ENCODE assay signal across 8 cellular contexts in the genomic region with DNA sequence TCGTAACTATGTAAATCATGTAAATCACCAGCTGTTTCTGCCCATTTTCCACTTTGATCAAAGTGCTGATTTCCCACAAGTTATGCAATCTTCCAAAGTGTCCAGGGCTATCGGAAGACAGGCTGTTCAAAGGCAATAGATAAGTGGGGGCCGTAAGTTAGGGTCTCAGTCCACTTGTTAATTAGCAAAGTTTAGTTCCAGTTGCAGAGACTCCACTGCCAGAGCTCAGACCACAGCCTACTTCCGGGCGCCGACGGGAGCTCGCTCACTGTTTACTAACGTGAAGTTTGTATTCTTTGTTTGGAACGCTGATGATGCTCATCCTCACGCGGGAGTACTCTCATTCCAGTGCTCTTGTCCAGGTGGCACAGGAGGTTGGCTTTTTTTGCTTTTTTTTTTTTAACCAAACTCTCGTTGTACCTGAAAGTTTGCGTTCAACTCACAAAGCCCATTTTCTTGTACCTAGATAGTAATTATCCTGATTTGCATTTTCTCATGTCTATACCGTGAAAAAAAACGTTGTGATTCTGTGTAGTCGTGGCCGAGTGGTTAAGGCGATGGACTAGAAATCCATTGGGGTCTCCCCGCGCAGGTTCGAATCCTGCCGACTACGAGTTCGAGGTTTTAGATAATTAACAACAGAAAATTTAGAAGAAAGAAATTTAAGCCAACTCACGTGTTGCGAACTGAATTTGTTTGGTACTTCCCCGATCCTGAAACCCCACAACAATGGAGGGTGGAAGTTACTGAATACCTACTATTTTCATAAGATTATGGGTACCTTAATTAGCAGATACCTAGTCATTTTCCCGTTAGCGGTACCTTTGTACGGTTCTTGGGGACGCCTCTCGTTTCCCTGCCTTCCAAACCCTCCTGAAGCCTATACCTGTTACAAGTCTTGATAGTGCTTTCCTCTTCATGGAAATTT. TPM values are rescaled to one million over a fixed set of nuclear protein-coding genes. Genes with fewer than 3 reads are reported as not detected.
DNase-seq lines count a peak whose midpoint lies in the region; ATAC-seq and TF ChIP-seq lines count a peak whose summit lies in the region.

No MANE protein-coding gene starts in this region.

- peak overlapping the region; percentile 58 for H3K4me3 ChIP-seq in AG04450 (ENCODE audit: low read depth, low read length)
- H3K4me3 ChIP-seq in OCI-LY1 (ENCODE audit: low read depth, low read length, poor library complexity, severe bottlenecking) = peak overlapping the region; percentile 66

- H3K27ac Mint-ChIP-seq in naive thymus-derived CD8-positive, alpha-beta T cell = peak overlapping the region; percentile 68 to 97 (median 88)

- H3K27ac ChIP-seq in AG04450 (ENCODE audit: low read depth, low read length) (no peak overlapping the region), OCI-LY1 (ENCODE audit: low read depth, low read length, poor library complexity, severe bottlenecking) (no peak overlapping the region)

- H3K27me3 Mint-ChIP-seq in naive thymus-derived CD8-positive, alpha-beta T cell = peaks cover 4 to 22% (median 13%) of the 10 kb centered on the region in 5 donors

- H3K27me3 ChIP-seq in AG04450 (ENCODE audit: control insufficient read depth, insufficient read depth, low read length) (no peaks in the 10 kb centered on the region), OCI-LY1 (ENCODE audit: insufficient read depth, low read length) (no peaks in the 10 kb centered on the region; the same call in 1 of the 2 replicates)

- peak overlapping the region; percentile 86 to 96 (median 92) for H3K4me3 Mint-ChIP-seq in naive thymus-derived CD8-positive, alpha-beta T cell

- POLR2A ChIA-PET in AG04450 (lab: Yijun Ruan, JAX) = no interaction called here
- POLR2A ChIA-PET in naive thymus-derived CD8-positive, alpha-beta T cell (lab: Charles Lee) = interaction anchor here (1.0 to 3.6 kb wide), 3 partner anchors 24 to 29 kb away, joined by 4 to 22 read pairs (median 18); no protein-coding TSS in a partner anchor

- no peaks in the 10 kb centered on the region for H3K36me3 Mint-ChIP-seq in naive thymus-derived CD8-positive, alpha-beta T cell

- no peak overlapping the region for H2AFZ ChIP-seq in OCI-LY1 (ENCODE audit: low read length)

- no peaks in the 10 kb centered on the region for H3F3A ChIP-seq in OCI-LY1 (ENCODE audit: insufficient read depth, low read length)

- peaks cover 28 to 37% (median 29%) of the 10 kb centered on the region in 4 donors for H3K4me1 Mint-ChIP-seq in naive thymus-derived CD8-positive, alpha-beta T cell

- peak overlapping the region; percentile 95 for H3K4me2 ChIP-seq in OCI-LY1 (ENCODE audit: low read length)

- H3K9ac ChIP-seq in OCI-LY1 (ENCODE audit: low read length) = peak overlapping the region; percentile 44

- TF ChIP-seq CTCF in AG04450 (IDR thresholded peaks at IDR 0.05; ENCODE audit: low read depth, low read length) = no peak
- TF ChIP-seq CTCF in OCI-LY1 (IDR thresholded peaks at IDR 0.05; ENCODE audit: low read length) = no peak

- ATAC-seq in GM18868 (IDR thresholded peaks at IDR 0.05; ENCODE audit: unreplicated experiment) = peak; percentile 53
- peak; percentile 44 for ATAC-seq in HG03571 (IDR thresholded peaks at IDR 0.05; ENCODE audit: unreplicated experiment)
- peak; percentile 64 for ATAC-seq in esophagus mucosa
- peak; percentile 47 to 60 for ATAC-seq in naive thymus-derived CD8-positive, alpha-beta T cell

- H3K9me2 ChIP-seq in OCI-LY1 (ENCODE audit: low read depth, low read length) = no peaks in the 10 kb centered on the region

- no peaks in the 10 kb centered on the region for H3K9me3 Mint-ChIP-seq in naive thymus-derived CD8-positive, alpha-beta T cell

- no peaks in the 10 kb centered on the region for H3K9me3 ChIP-seq in AG04450 (ENCODE audit: control insufficient read depth, insufficient read depth, low read length)
- no peaks in the 10 kb centered on the region for H3K9me3 ChIP-seq in OCI-LY1 (ENCODE audit: low read length)

- DNase-seq in AG04450 (ENCODE audit: low read depth, low spot score) (peak; percentile 29), activated T-cell treated with anti-CD3 and anti-CD28 coated beads for 1 hour (ENCODE audit: low read depth) (peak; percentile 44), superior temporal gyrus (ENCODE audit: extremely low spot score) (peak; percentile 47)
- peak; percentile 28 to 82 (median 75) for DNase-seq in naive thymus-derived CD8-positive, alpha-beta T cell

- no peaks in the 10 kb centered on the region for H4K20me1 ChIP-seq in OCI-LY1 (ENCODE audit: insufficient read depth, low read length)

- no peaks in the 10 kb centered on the region for H3K36me3 ChIP-seq in OCI-LY1 (ENCODE audit: insufficient read depth, low read length)

- H3K79me2 ChIP-seq in OCI-LY1 (ENCODE audit: insufficient read depth, low read length) = no peaks in the 10 kb centered on the region

- H3K4me1 ChIP-seq in OCI-LY1 (ENCODE audit: insufficient read depth, low read length, severe bottlenecking) = peaks cover 23% of the 10 kb centered on the region

- CTCF ChIA-PET in AG04450 (lab: Charles Lee) = interaction anchor here (0.5 to 4.8 kb wide), 3 partner anchors 16 to 377 kb away, joined by 3 to 36 read pairs (median 9); no protein-coding TSS in a partner anchor

RNA-seq across cellular contexts. Expression of gene ZNF184, which starts 29.9 kb away (rescaled TPM):
- 6.4 and 9.9 TPM in 2 replicates for polyA plus RNA-seq in AG04450 (2011; rRNA removed)
- 5.1 and 10.0 TPM in 2 replicates for polyA minus RNA-seq in AG04450 (2011; rRNA and poly(A)+ RNA removed)
- 3.0 TPM for total RNA-seq in esophagus mucosa
- total RNA-seq in naive thymus-derived CD8-positive, alpha-beta T cell = 10 to 100 TPM; 10.4 to 10.8 TPM
- 1 to 10 TPM; 3.8 to 7.8 (median 7.8) TPM for polyA plus RNA-seq in naive thymus-derived CD8-positive, alpha-beta T cell
